Comparison of ENCODE assay signal across 10 cellular contexts in the genomic region with DNA sequence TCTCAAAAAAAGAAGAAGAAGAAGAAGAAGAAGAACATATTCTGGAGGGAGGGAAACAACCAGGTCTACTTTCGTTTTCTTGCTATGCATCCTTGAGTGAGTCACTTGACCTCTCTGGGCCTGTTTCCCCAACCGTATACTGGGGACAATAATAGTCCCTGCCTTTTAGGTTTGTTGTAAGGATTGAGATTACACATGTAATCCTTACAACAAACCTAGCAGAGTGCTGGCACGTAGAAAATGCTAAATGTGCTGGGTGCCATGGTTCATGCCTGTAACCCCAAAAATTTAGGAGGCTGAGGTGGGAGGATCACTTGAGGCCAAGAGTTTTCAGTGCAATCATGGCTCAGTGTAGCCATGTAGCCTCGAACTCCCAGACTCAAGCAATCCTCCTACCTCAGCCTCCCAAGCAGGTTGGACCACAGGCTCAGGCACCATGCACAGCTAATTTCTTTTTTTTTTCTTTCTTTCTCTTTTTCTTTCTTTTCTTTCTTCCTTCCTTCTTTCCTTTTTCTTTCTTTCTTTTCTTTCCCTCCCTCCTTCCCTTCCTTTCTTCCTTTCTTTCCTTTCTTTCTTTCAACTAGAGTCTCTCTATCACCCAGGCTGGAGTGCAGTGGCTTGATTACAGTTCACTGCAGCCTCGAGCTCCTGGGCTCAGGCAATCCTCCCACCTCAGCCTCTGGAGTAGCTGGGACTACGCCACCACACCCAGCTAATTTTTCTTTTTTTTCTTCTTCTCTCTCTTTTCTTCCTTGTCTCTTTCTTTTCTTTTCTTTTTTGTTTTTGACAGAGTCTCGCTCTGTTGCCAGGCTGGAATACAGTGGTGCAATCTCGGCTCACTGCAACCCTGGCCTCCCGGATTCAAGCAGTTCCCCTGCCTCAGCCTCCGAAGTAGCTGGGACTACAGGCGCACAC. TPM values are rescaled to one million over a fixed set of nuclear protein-coding genes. Genes with fewer than 3 reads are reported as not detected.
A peak's percentile ranks its signal among the peaks of the same experiment; 100 is the strongest.
DNase-seq lines count a peak whose midpoint lies in the region; ATAC-seq and TF ChIP-seq lines count a peak whose summit lies in the region.
"Had no signal": no experiment of that assay in that cellular context is flagged by ENCODE, and none has a peak within 500 bp of the region (broad histone marks: within the 10 kb centered on the region; RNA-seq: fewer than 3 reads in every experiment).

No MANE protein-coding gene starts in this region.

- no peak for ATAC-seq in CD8-positive, alpha-beta T cell
- ATAC-seq in IMR-90 (ENCODE audit: low read depth) (no peak), GM21526 (IDR thresholded peaks at IDR 0.05; ENCODE audit: low FRiP score, unreplicated experiment) (no peak)
- no peak for ATAC-seq in naive thymus-derived CD4-positive, alpha-beta T cell

- H3K27me3 ChIP-seq in CD8-positive, alpha-beta T cell (ENCODE audit: insufficient read depth, low read length), result no peaks in the 10 kb centered on the region
- H3K27me3 ChIP-seq in IMR-90 (ENCODE audit: control insufficient read depth, insufficient read depth, low read length), result no peaks in the 10 kb centered on the region
- H3K27me3 ChIP-seq in adipocyte (replicated peaks; ENCODE audit: control insufficient read depth, insufficient read depth, low read length), result no peaks in the 10 kb centered on the region
- no peaks in the 10 kb centered on the region for H3K27me3 ChIP-seq in naive thymus-derived CD4-positive, alpha-beta T cell (ENCODE audit: control insufficient read depth in 2 of 2, insufficient read depth in 2 of 2, low read length in 2 of 2)
- H3K27me3 ChIP-seq in vagina, result no peaks in the 10 kb centered on the region

- no peaks in the 10 kb centered on the region for H3K9me3 ChIP-seq in CD8-positive, alpha-beta T cell (ENCODE audit: low read length)
- no peaks in the 10 kb centered on the region for H3K9me3 ChIP-seq in IMR-90 (ENCODE audit: control insufficient read depth, insufficient read depth, low read length)
- H3K9me3 ChIP-seq in adipocyte (ENCODE audit: control insufficient read depth, low read length), result no peaks in the 10 kb centered on the region
- no peaks in the 10 kb centered on the region for H3K9me3 ChIP-seq in naive thymus-derived CD4-positive, alpha-beta T cell (ENCODE audit: control insufficient read depth in 2 of 3, low read length in 3 of 3)
- H3K9me3 ChIP-seq in vagina, result no peaks in the 10 kb centered on the region

- in situ Hi-C loops in IMR-90 (cut with MboI; ENCODE audit: low sequenced_read_pairs), result loop anchor here (10.0 kb wide), 1 partner anchor 688 kb away; no protein-coding TSS in a partner anchor

- no peak; the same call in none of the 2 replicates for TF ChIP-seq POLR2A in IMR-90 (IDR thresholded peaks at IDR 0.05; ENCODE audit: low read depth, low read length)
- TF ChIP-seq POLR2A in vagina (IDR thresholded peaks at IDR 0.05), result no peak

- H3K18ac ChIP-seq in IMR-90 (ENCODE audit: low read depth, low read length), result no peak overlapping the region

- no peak overlapping the region for H4K5ac ChIP-seq in IMR-90 (ENCODE audit: low read depth, low read length)

- H3K4me1 Mint-ChIP-seq in CD8-positive, alpha-beta T cell (ENCODE audit: low read depth), result peaks cover 42% of the 10 kb centered on the region
- H3K4me1 Mint-ChIP-seq in naive thymus-derived CD4-positive, alpha-beta T cell, result peaks cover 22 to 58% (median 41%) of the 10 kb centered on the region in 7 donors

- H4K20me1 ChIP-seq in IMR-90 (ENCODE audit: insufficient read depth, low read length), result peaks cover 29% of the 10 kb centered on the region

- H3K27ac ChIP-seq in CD8-positive, alpha-beta T cell (ENCODE audit: low read depth, low read length), result no peak overlapping the region
- H3K27ac ChIP-seq in IMR-90 (ENCODE audit: insufficient read depth, low read length) (no peak overlapping the region), vagina (no peak overlapping the region)
- H3K27ac ChIP-seq in naive thymus-derived CD4-positive, alpha-beta T cell (ENCODE audit: low read depth, low read length), result peak overlapping the region; percentile 96

- H3K4me3 Mint-ChIP-seq in CD8-positive, alpha-beta T cell, result peak overlapping the region; percentile 90
- peak overlapping the region; percentile 94 to 100 (median 96) for H3K4me3 Mint-ChIP-seq in naive thymus-derived CD4-positive, alpha-beta T cell

- H2AFZ ChIP-seq in IMR-90 (replicated peaks; ENCODE audit: low read length, poor library complexity), result no peak overlapping the region

- peaks cover 28% of the 10 kb centered on the region for H3K36me3 Mint-ChIP-seq in CD8-positive, alpha-beta T cell
- H3K36me3 Mint-ChIP-seq in naive thymus-derived CD4-positive, alpha-beta T cell, result peaks cover 12 to 35% (median 20%) of the 10 kb centered on the region in 5 donors

- H2BK120ac ChIP-seq in IMR-90 (ENCODE audit: low read depth, low read length), result no peak overlapping the region

- H3K27me3 Mint-ChIP-seq in CD8-positive, alpha-beta T cell (ENCODE audit: low read depth), result no peaks in the 10 kb centered on the region
- peaks cover 0 to 17% (median 0%) of the 10 kb centered on the region in 5 donors for H3K27me3 Mint-ChIP-seq in naive thymus-derived CD4-positive, alpha-beta T cell

- TF ChIP-seq CTCF in CD8-positive, alpha-beta T cell (IDR thresholded peaks at IDR 0.05), result no peak
- TF ChIP-seq CTCF in IMR-90 (conservative IDR thresholded peaks at IDR 0.05; ENCODE audit: low read depth, low read length), result no peak
- no peak for TF ChIP-seq CTCF in vagina (IDR thresholded peaks at IDR 0.05)

- H4K91ac ChIP-seq in IMR-90 (ENCODE audit: insufficient read depth, low read depth, low read length), result no peak overlapping the region

- H3K27ac Mint-ChIP-seq in CD8-positive, alpha-beta T cell, result peak overlapping the region; percentile 98
- peak overlapping the region; percentile 97 to 99 (median 99) for H3K27ac Mint-ChIP-seq in naive thymus-derived CD4-positive, alpha-beta T cell

- H2BK5ac ChIP-seq in IMR-90 (ENCODE audit: low read depth, low read length, poor library complexity, severe bottlenecking), result no peak overlapping the region

- peak overlapping the region; percentile 60; the same call in 1 of the 2 replicates for H3K23ac ChIP-seq in IMR-90 (ENCODE audit: low read depth, low read length)

- CTCF ChIA-PET in CD8-positive, alpha-beta T cell (lab: Charles Lee), result interaction anchor here (0.7 to 3.4 kb wide), 6 partner anchors 12 to 104 kb away, joined by 3 to 18 read pairs (median 4); no protein-coding TSS in a partner anchor
- CTCF ChIA-PET in IMR-90 (lab: Yijun Ruan, JAX), result interaction anchor here (0.8 kb wide), 1 partner anchor 192 kb away, joined by 3 read pairs; no protein-coding TSS in a partner anchor
- CTCF ChIA-PET in naive thymus-derived CD4-positive, alpha-beta T cell (lab: Charles Lee), result interaction anchor here (0.9 to 3.5 kb wide), 5 partner anchors 10 to 63 kb away, joined by 3 to 15 read pairs (median 9); no protein-coding TSS in a partner anchor

- H4K8ac ChIP-seq in IMR-90 (ENCODE audit: low read depth in 2 of 2, low read length in 2 of 2), result no peak overlapping the region

- no TSS peak for BruUV-seq in IMR-90 (replicated peaks; lab: Mats Ljungman, UMichigan)

- H3K56ac ChIP-seq in IMR-90 (ENCODE audit: extremely low read depth, insufficient read depth, low read length), result no peak overlapping the region

- no peaks in the 10 kb centered on the region for H3K9me3 Mint-ChIP-seq in CD8-positive, alpha-beta T cell
- peaks cover 0 to 25% (median 0%) of the 10 kb centered on the region in 11 donors for H3K9me3 Mint-ChIP-seq in naive thymus-derived CD4-positive, alpha-beta T cell

- peak overlapping the region; percentile 11; the same call in 1 of the 2 replicates for H2AK5ac ChIP-seq in IMR-90 (ENCODE audit: low read depth, low read length)

- dilution Hi-C loops in IMR-90 (cut with HindIII; ENCODE audit: low sequenced_read_pairs, unreplicated experiment), result no loop called here

- no peak overlapping the region for H3K4ac ChIP-seq in IMR-90 (ENCODE audit: low read depth, low read length)

- no peak overlapping the region for H2BK15ac ChIP-seq in IMR-90 (ENCODE audit: low read depth, low read length)

- peaks cover 41% of the 10 kb centered on the region for H3K4me1 ChIP-seq in CD8-positive, alpha-beta T cell (ENCODE audit: insufficient read depth, low read length)
- H3K4me1 ChIP-seq in IMR-90 (ENCODE audit: control insufficient read depth, insufficient read depth, low read length) (peaks cover 13% of the 10 kb centered on the region), adipocyte (ENCODE audit: control insufficient read depth, insufficient read depth, low read length) (peaks cover 27% of the 10 kb centered on the region), vagina (peaks cover 26% of the 10 kb centered on the region)
- peaks cover 23 to 41% of the 10 kb centered on the region in 2 donors for H3K4me1 ChIP-seq in naive thymus-derived CD4-positive, alpha-beta T cell (ENCODE audit: control insufficient read depth in 2 of 2, insufficient read depth in 2 of 2, low read length in 2 of 2)

- no peak overlapping the region for H3K14ac ChIP-seq in IMR-90 (replicated peaks; ENCODE audit: low read depth, low read length)

- H3K4me3 ChIP-seq in CD8-positive, alpha-beta T cell (ENCODE audit: low read depth, low read length), result no peak overlapping the region
- H3K4me3 ChIP-seq in IMR-90 (ENCODE audit: insufficient read depth, low read depth, low read length) (no peak overlapping the region), adipocyte (ENCODE audit: low read length) (no peak overlapping the region), vagina (no peak overlapping the region)
- no peak overlapping the region for H3K4me3 ChIP-seq in naive thymus-derived CD4-positive, alpha-beta T cell (ENCODE audit: low read length)

- peaks cover 6% of the 10 kb centered on the region for H3K36me3 ChIP-seq in CD8-positive, alpha-beta T cell (ENCODE audit: insufficient read depth, low read length)
- H3K36me3 ChIP-seq in IMR-90 (ENCODE audit: control insufficient read depth, insufficient read depth, low read length), result peaks cover 2% of the 10 kb centered on the region; the same call in 1 of the 2 replicates
- H3K36me3 ChIP-seq in adipocyte (ENCODE audit: control insufficient read depth, insufficient read depth, low read length, severe bottlenecking), result no peaks in the 10 kb centered on the region
- H3K36me3 ChIP-seq in naive thymus-derived CD4-positive, alpha-beta T cell (ENCODE audit: control insufficient read depth in 2 of 3, insufficient read depth in 3 of 3, low read length in 3 of 3), result peaks cover 0 to 24% (median 6%) of the 10 kb centered on the region in 3 experiments
- no peaks in the 10 kb centered on the region for H3K36me3 ChIP-seq in vagina

- no peak overlapping the region for H3K4me2 ChIP-seq in IMR-90 (ENCODE audit: low read depth, low read length)

- POLR2A ChIA-PET in CD8-positive, alpha-beta T cell (lab: Charles Lee), result interaction anchor here (0.6 to 7.7 kb wide), 5 partner anchors 10 to 611 kb away, joined by 3 to 246 read pairs (median 4); no protein-coding TSS in a partner anchor
- POLR2A ChIA-PET in IMR-90 (lab: Charles Lee; ENCODE audit: unreplicated experiment), result no interaction called here
- POLR2A ChIA-PET in naive thymus-derived CD4-positive, alpha-beta T cell (lab: Charles Lee), result interaction anchor here (0.5 to 6.6 kb wide), 8 partner anchors 11 to 44 kb away, joined by 3 to 283 read pairs (median 10); a partner anchor contains a TSS

- no peak overlapping the region for H3K9ac ChIP-seq in IMR-90 (ENCODE audit: low read depth, low read length)
- H3K9ac ChIP-seq in adipocyte (ENCODE audit: low read length), result no peak overlapping the region

- no peak for TF ChIP-seq RAD21 in IMR-90 (IDR thresholded peaks at IDR 0.05; ENCODE audit: low read length)

- DNase-seq in CD8-positive, alpha-beta T cell, result no peak
- no peak for DNase-seq in IMR-90
- DNase-seq in adipocyte (ENCODE audit: low read depth), result peak; percentile 42
- DNase-seq in naive thymus-derived CD4-positive, alpha-beta T cell, result peak in 2 of 9 donors; percentile 29 to 41
- no peak for DNase-seq in vagina (ENCODE audit: extremely low spot score in 2 of 2)
- DNase-seq in effector CD4-positive, alpha-beta T cell, result no peak
- DNase-seq in hippocampal formation (lab: John Stamatoyannopoulos, UW), result no peak
- DNase-seq: NCI-H146 had no signal

- H3K9me1 ChIP-seq in IMR-90 (ENCODE audit: insufficient read depth, low read length), result no peaks in the 10 kb centered on the region

- no peak overlapping the region for H2AK9ac ChIP-seq in IMR-90 (replicated peaks; ENCODE audit: low read depth, low read length, poor library complexity)

- whole genome bisulfite sequencing in IMR-90 (ENCODE audit: extremely low coverage in 2 of 2, insufficient read length in 1 of 2), 2 experiments, result 94% methylated on average over 2 of the region's 11 CpGs; no CpG with 5 or more reads in 1 of the 2 experiments

- intact Hi-C loops in CD8-positive, alpha-beta T cell (cut with DNase I, micrococcal nuclease), result loop anchor here (1.0 to 10.0 kb wide), 4 partner anchors 10 to 1368 kb away; a partner anchor contains a TSS
- intact Hi-C loops in IMR-90 (cut with micrococcal nuclease) (no loop called here), vagina (cut with DNase I) (loop anchor here (10.0 kb wide), 1 partner anchor 688 kb away; no protein-coding TSS in a partner anchor)
- intact Hi-C loops in naive thymus-derived CD4-positive, alpha-beta T cell (cut with micrococcal nuclease), result loop anchor here (1.0 to 10.0 kb wide), 7 partner anchors 10 to 1208 kb away; a partner anchor contains a TSS

- H3K79me1 ChIP-seq in IMR-90 (ENCODE audit: low read depth in 1 of 2, low read length in 2 of 2), result peaks cover 0 to 30% of the 10 kb centered on the region in 2 experiments; a peak in 1 of 4 replicates

- no peak overlapping the region for H2BK20ac ChIP-seq in IMR-90 (ENCODE audit: low read depth, low read length)

RNA-seq across cellular contexts. Expression of a gene that starts 7.0 kb away (rescaled TPM):
- 100 to 1,000 TPM; 223 to 229 TPM for total RNA-seq in CD8-positive, alpha-beta T cell
- total RNA-seq in IMR-90 (2012; rRNA removed), result 7.7 and 17.5 TPM in 2 replicates
- 99.4 and 102 TPM in 2 replicates for polyA plus RNA-seq in IMR-90 (2012; rRNA removed)
- polyA plus RNA-seq in IMR-90 (2012; cell fraction: cytosol; rRNA removed), result 235 and 278 TPM in 2 replicates
- polyA plus RNA-seq in IMR-90 (2012; cell fraction: nucleus; rRNA removed; ENCODE audit: low replicate concordance), result 283 and 529 TPM in 2 replicates
- 100 to 1,000 TPM; 135 to 558 (median 246) TPM for total RNA-seq in naive thymus-derived CD4-positive, alpha-beta T cell
- polyA plus RNA-seq in naive thymus-derived CD4-positive, alpha-beta T cell, result 100 to 1,000 TPM; 121 to 139 TPM
- total RNA-seq in vagina, result 152 TPM

RNA-seq across cellular contexts. Expression of a gene that starts 7.0 kb away (rescaled TPM):
- 10 to 100 TPM; 35.7 to 37.5 TPM for total RNA-seq in CD8-positive, alpha-beta T cell
- total RNA-seq in IMR-90 (2012; rRNA removed), result 64.9 and 76.7 TPM in 2 replicates
- 77.9 and 82.0 TPM in 2 replicates for polyA plus RNA-seq in IMR-90 (2012; rRNA removed)
- polyA plus RNA-seq in IMR-90 (2012; cell fraction: cytosol; rRNA removed), result 83.2 and 104 TPM in 2 replicates
- 242 and 318 TPM in 2 replicates for polyA plus RNA-seq in IMR-90 (2012; cell fraction: nucleus; rRNA removed; ENCODE audit: low replicate concordance)
- total RNA-seq in naive thymus-derived CD4-positive, alpha-beta T cell, result 10 to 100 TPM; 42.6 to 76.2 (median 68.5) TPM
- polyA plus RNA-seq in naive thymus-derived CD4-positive, alpha-beta T cell, result 10 to 100 TPM; 45.9 to 63.7 TPM
- total RNA-seq in vagina, result 71.5 TPM

RNA-seq across cellular contexts. Expression of a gene that starts 39.2 kb away (rescaled TPM):
- total RNA-seq in CD8-positive, alpha-beta T cell, result 10 to 100 TPM; 16.8 to 20.8 TPM
- total RNA-seq in IMR-90 (2012; rRNA removed) (42.5 and 56.7 TPM in 2 replicates), vagina (22.6 TPM)
- polyA plus RNA-seq in IMR-90 (2012; rRNA removed), result 181 and 243 TPM in 2 replicates
- polyA plus RNA-seq in IMR-90 (2012; cell fraction: cytosol; rRNA removed), result 122 and 198 TPM in 2 replicates
- 98.8 and 265 TPM in 2 replicates for polyA plus RNA-seq in IMR-90 (2012; cell fraction: nucleus; rRNA removed; ENCODE audit: low replicate concordance)
- 10 to 100 TPM; 18.0 to 72.7 (median 22.4) TPM for total RNA-seq in naive thymus-derived CD4-positive, alpha-beta T cell
- 1 to 10 TPM; 1.7 to 2.0 TPM for polyA plus RNA-seq in naive thymus-derived CD4-positive, alpha-beta T cell

RNA-seq across cellular contexts. Expression of a gene that starts 40.7 kb away (rescaled TPM):
- 10 to 100 TPM; 76.4 to 77.2 TPM for total RNA-seq in CD8-positive, alpha-beta T cell
- total RNA-seq in IMR-90 (2012; rRNA removed) (23.3 and 28.3 TPM in 2 replicates), vagina (28.0 TPM)
- polyA plus RNA-seq in IMR-90 (2012; rRNA removed), result 56.0 and 62.1 TPM in 2 replicates
- 30.8 and 37.2 TPM in 2 replicates for polyA plus RNA-seq in IMR-90 (2012; cell fraction: cytosol; rRNA removed)
- polyA plus RNA-seq in IMR-90 (2012; cell fraction: nucleus; rRNA removed; ENCODE audit: low replicate concordance), result 280 and 687 TPM in 2 replicates
- 10 to 100 TPM; 64.2 to 96.4 (median 87.8) TPM for total RNA-seq in naive thymus-derived CD4-positive, alpha-beta T cell
- polyA plus RNA-seq in naive thymus-derived CD4-positive, alpha-beta T cell, result 10 to 100 TPM; 22.6 to 36.3 TPM

RNA-seq across cellular contexts. Expression of a gene that starts 54.6 kb away (rescaled TPM):
- total RNA-seq in CD8-positive, alpha-beta T cell, result under 1 TPM; 0.81 to 0.92 TPM
- total RNA-seq in IMR-90 (2012; rRNA removed), result 0.28 and 0.36 TPM in 2 replicates
- polyA plus RNA-seq in IMR-90 (2012; rRNA removed), result 0.39 and 0.63 TPM in 2 replicates
- polyA plus RNA-seq in IMR-90 (2012; cell fraction: cytosol; rRNA removed), result 0.17 and 0.64 TPM in 2 replicates
- 0.56 and 1.4 TPM in 2 replicates for polyA plus RNA-seq in IMR-90 (2012; cell fraction: nucleus; rRNA removed; ENCODE audit: low replicate concordance)
- total RNA-seq in naive thymus-derived CD4-positive, alpha-beta T cell, result 10 to 100 TPM in 1 of 5 experiments, 1 to 10 TPM in 4; 4.6 to 22.6 (median 7.8) TPM
- 1 to 10 TPM; 2.4 to 2.9 TPM for polyA plus RNA-seq in naive thymus-derived CD4-positive, alpha-beta T cell
- total RNA-seq in vagina, result 11.5 TPM
- total RNA-seq: myocyte had no signal
